In the genomic region with DNA sequence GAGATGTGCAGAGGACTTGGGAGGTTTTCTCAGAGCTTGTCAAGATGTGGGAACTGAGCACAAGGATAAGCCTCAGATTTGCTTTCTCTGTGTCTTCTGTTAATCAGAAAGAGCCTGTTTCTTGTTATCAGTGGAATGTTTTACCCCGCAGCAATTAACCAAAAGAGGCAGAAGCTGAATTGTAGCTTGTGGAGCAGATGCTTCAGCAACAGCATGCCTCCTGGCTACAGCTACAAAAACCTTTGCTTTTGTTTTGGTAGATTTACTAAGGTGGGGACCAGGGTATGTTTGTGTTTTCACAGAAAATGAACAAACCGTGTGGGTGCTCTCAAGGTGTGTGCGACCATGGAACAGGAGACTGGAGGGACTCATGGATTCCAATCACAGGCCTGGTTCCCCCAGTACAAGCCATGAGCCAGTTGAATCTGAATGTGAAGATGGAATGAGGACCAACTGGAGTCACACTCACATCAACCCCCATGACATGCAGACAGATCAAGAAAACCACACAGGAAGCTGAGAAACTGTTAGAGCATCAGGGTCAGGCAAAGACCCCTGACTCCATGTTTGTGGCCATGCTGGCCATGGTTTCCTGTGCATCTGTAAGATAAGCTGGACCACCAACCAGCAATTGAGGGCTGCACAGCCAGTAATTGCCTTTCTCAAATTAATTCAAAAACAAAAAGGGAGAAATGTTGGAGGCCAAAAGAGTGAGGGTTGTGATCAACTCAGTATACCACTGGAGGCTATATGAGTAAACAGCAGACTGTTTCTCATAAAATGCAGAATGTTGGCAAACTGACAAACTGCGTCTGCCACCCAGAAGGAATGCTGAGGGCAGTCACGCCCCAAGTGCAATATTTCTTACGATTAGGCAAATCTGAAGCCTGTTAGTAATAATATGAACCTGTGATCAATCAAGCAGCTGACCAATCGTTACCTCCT, we compare ENCODE assay signal across 16 cellular contexts. TPM values are rescaled to one million over a fixed set of nuclear protein-coding genes. Genes with fewer than 3 reads are reported as not detected.
DNase-seq lines count a peak whose midpoint lies in the region; ATAC-seq, FAIRE-seq and TF ChIP-seq lines count a peak whose summit lies in the region.
"Had no signal": no experiment of that assay in that cellular context is flagged by ENCODE, and none has a peak within 500 bp of the region (broad histone marks: within the 10 kb centered on the region; RNA-seq: fewer than 3 reads in every experiment).

No MANE protein-coding gene starts in this region.

- H3K4me1 ChIP-seq in foreskin keratinocyte = peaks cover 5% of the 10 kb centered on the region
- H3K4me1 ChIP-seq: neural progenitor cell had no signal

- TF ChIP-seq POLR2A in GM12891 (IDR thresholded peaks at IDR 0.05; ENCODE audit: low read depth, low read length) = no peak

- in situ Hi-C loops in SK-MEL-5 (cut with HindIII; ENCODE audit: low pct_unique_long_range_greater_than_20kb, low sequenced_read_pairs) = no loop called here

- ATAC-seq in foreskin keratinocyte = peak; percentile 81
- ATAC-seq in activated naive CD4-positive, alpha-beta T cell treated with anti-CD3 and anti-CD28 coated beads, Interleukin-2, amount 50 U/mL, for 72 hours = no peak

- no peak overlapping the region for H3K27ac ChIP-seq in foreskin keratinocyte
- H3K27ac ChIP-seq: neural progenitor cell, SJCRH30 had no signal

- TF ChIP-seq CTCF in AG10803 (conservative IDR thresholded peaks at IDR 0.05; ENCODE audit: low read length) (no peak), foreskin keratinocyte (conservative IDR thresholded peaks at IDR 0.05) (no peak)

- H3K9me3 Mint-ChIP-seq in activated naive CD4-positive, alpha-beta T cell treated with anti-CD3 and anti-CD28 coated beads, Interleukin-2, amount 50 U/mL, for 72 hours = no peaks in the 10 kb centered on the region
- H3K9me3 Mint-ChIP-seq: neural progenitor cell had no signal

- no peak overlapping the region for H3K4me3 ChIP-seq in AG10803 (ENCODE audit: low read length)
- H3K4me3 ChIP-seq: neural progenitor cell, SJCRH30 had no signal

- H3K27me3 ChIP-seq in foreskin keratinocyte = peaks cover 5% of the 10 kb centered on the region
- H3K27me3 ChIP-seq: neural progenitor cell, SJCRH30 had no signal

- no peak overlapping the region for H3K27ac Mint-ChIP-seq in activated naive CD4-positive, alpha-beta T cell treated with anti-CD3 and anti-CD28 coated beads, Interleukin-2, amount 50 U/mL, for 72 hours
- H3K27ac Mint-ChIP-seq: neural progenitor cell had no signal

- DNase-seq in AG10803 (ENCODE audit: low read depth) (peak; percentile 78), H4 (ENCODE audit: low spot score) (peak; percentile 37), SK-MEL-5 (ENCODE audit: low read depth, low spot score) (peak; percentile 32), foreskin keratinocyte (peak in 1 of 2 donors; percentile 76), RCC 7860 (ENCODE audit: low spot score) (no peak), GM12891 (ENCODE audit: insufficient read length, low spot score) (no peak)
- no peak for DNase-seq in activated naive CD4-positive, alpha-beta T cell treated with anti-CD3 and anti-CD28 coated beads, Interleukin-2, amount 50 U/mL, for 72 hours (ENCODE audit: low spot score in 2 of 2)
- no peak for DNase-seq in activated CD4-positive, alpha-beta T cell treated with anti-CD3 and anti-CD28 coated beads, Interleukin-2, amount 50 U/mL, for 1 hour
- DNase-seq: activated CD4-positive, alpha-beta T cell treated with anti-CD3 and anti-CD28 coated beads, Interleukin-2, amount 50 U/mL, for 4 hours; amygdala; glutamatergic neuron; IMR-90 had no signal

- no peaks in the 10 kb centered on the region for H3K36me3 Mint-ChIP-seq in activated naive CD4-positive, alpha-beta T cell treated with anti-CD3 and anti-CD28 coated beads, Interleukin-2, amount 50 U/mL, for 72 hours
- H3K36me3 Mint-ChIP-seq: neural progenitor cell had no signal

- FAIRE-seq in RCC 7860 (lab: Jason Lieb, UNC) (no peak), GM12891 (lab: Jason Lieb, UNC) (no peak)
- FAIRE-seq: GM12892 had no signal

TF ChIP-seq in GM12891, 5 proteins besides CTCF, POLR2A, EP300 and RAD21:
- TF ChIP-seq SPI1 (IDR thresholded peaks at IDR 0.05; ENCODE audit: low read depth, low read length) = no peak
- no peak for TF ChIP-seq POU2F2 (IDR thresholded peaks at IDR 0.05; ENCODE audit: low read depth, low read length)
- TF ChIP-seq PAX5 (IDR thresholded peaks at IDR 0.05; ENCODE audit: insufficient read depth, low read length, severe bottlenecking) = no peak
- TF ChIP-seq TAF1 (IDR thresholded peaks at IDR 0.05; ENCODE audit: low read depth, low read length) = no peak
- TF ChIP-seq POLR2AphosphoS5 (IDR thresholded peaks at IDR 0.05; ENCODE audit: low read depth, low read length) = no peak

RNA-seq across cellular contexts. Expression of a gene that starts 6.8 kb away (rescaled TPM):
- 0.12 and 0.33 TPM in 2 replicates for total RNA-seq in H4 (2014; rRNA removed; shearing (Covaris generic))
- total RNA-seq in SK-MEL-5 (2014; rRNA removed; shearing (Covaris generic)) = 1.9 and 3.9 TPM in 2 replicates
- polyA plus RNA-seq in SK-MEL-5 (2015; cell fraction: cytosol; rRNA removed) = 1.8 and 2.8 TPM in 2 replicates
- 0.12 TPM in 1 of 2 replicates, not detected in the other for polyA plus RNA-seq in SK-MEL-5 (2015; cell fraction: nucleus; rRNA removed)
- total RNA-seq in foreskin keratinocyte = 0.27 and 0.28 TPM in 2 replicates
- 0.38 and 0.39 TPM in 2 replicates for polyA plus RNA-seq in foreskin keratinocyte
- under 1 TPM; 0.27 to 0.41 TPM for total RNA-seq in activated naive CD4-positive, alpha-beta T cell treated with anti-CD3 and anti-CD28 coated beads, Interleukin-2, amount 50 U/mL, for 72 hours
- polyA plus RNA-seq in GM12891 (2012; ENCODE audit: low read depth, missing spikeins) = not detected
- total RNA-seq: chondrocyte, IMR-90, SJCRH30 had no signal
- polyA plus RNA-seq: IMR-90 had no signal

Comparison
In these comparisons a context has a peak if more than half of its experiments do, and no peak if none do; other contexts are left out.
1. DNase-seq: peak in AG10803 (single experiment), H4 (single experiment) and SK-MEL-5 (single experiment); none in RCC 7860 (single experiment), activated naive CD4-positive, alpha-beta T cell treated with anti-CD3 and anti-CD28 coated beads, Interleukin-2, amount 50 U/mL, for 72 hours (0 of 2), activated CD4-positive, alpha-beta T cell treated with anti-CD3 and anti-CD28 coated beads, Interleukin-2, amount 50 U/mL, for 1 hour (single experiment) and GM12891 (single experiment).